ENCODE assay signal across 26 cellular contexts in the genomic region with DNA sequence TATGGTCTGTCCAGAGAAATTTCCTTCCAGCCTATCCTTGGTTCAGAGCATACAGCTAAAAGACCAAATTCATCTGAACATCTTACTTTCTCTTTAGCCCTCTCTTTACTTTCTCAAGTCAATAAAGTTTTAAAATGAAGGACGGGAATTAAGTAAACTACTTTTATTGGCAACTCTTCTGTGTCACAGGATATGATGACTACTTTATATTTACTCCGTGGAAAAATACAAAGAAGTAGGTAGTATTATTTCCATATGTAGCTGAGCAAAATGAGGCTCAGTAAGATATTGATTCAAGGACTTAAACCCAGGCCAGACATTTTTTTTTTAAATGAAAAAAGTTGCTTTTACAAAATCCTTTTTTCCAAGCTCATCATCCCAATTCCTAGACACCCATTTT.
"Had no signal": no experiment of that assay in that cellular context is flagged by ENCODE, and none has a peak within 500 bp of the region (broad histone marks: within the 10 kb centered on the region; RNA-seq: fewer than 3 reads in every experiment).

No MANE protein-coding gene starts in this region.

- H3K27me3 ChIP-seq: esophagus squamous epithelium, neutrophil, right lobe of liver, stomach, thyroid gland, vagina had no signal

- H3K27ac Mint-ChIP-seq: immature natural killer cell; natural killer cell; progenitor cell of endocrine pancreas; stimulated activated effector memory CD8-positive, alpha-beta T cell treated with anti-CD3 and anti-CD28 coated beads, Interleukin-12 subunit alpha, Interleukin-12 subunit beta, amount 100 ng/mL, for 72 hours had no signal

- H3K4me3 ChIP-seq: coronary artery, esophagus squamous epithelium, lung, right lobe of liver, smooth muscle cell, stomach, thyroid gland, vagina had no signal

- FAIRE-seq: frontal cortex, keratinocyte had no signal

- H3K9ac ChIP-seq: parathyroid adenoma had no signal

- H3K9me3 ChIP-seq: esophagus squamous epithelium, neutrophil, right lobe of liver, stomach, thyroid gland, vagina had no signal

- H3K4me2 ChIP-seq: smooth muscle cell had no signal

- H3K36me3 Mint-ChIP-seq: immature natural killer cell; natural killer cell; stimulated activated effector memory CD8-positive, alpha-beta T cell treated with anti-CD3 and anti-CD28 coated beads, Interleukin-12 subunit alpha, Interleukin-12 subunit beta, amount 100 ng/mL, for 72 hours had no signal

- H3K4me3 Mint-ChIP-seq: immature natural killer cell; natural killer cell; stimulated activated effector memory CD8-positive, alpha-beta T cell treated with anti-CD3 and anti-CD28 coated beads, Interleukin-12 subunit alpha, Interleukin-12 subunit beta, amount 100 ng/mL, for 72 hours had no signal

- H2AFZ ChIP-seq: parathyroid adenoma had no signal

- H3K27ac ChIP-seq: coronary artery, esophagus squamous epithelium, neutrophil, parathyroid adenoma, right lobe of liver, stomach, thyroid gland, vagina had no signal

- H3K27me3 Mint-ChIP-seq: progenitor cell of endocrine pancreas had no signal

- H3K36me3 ChIP-seq: esophagus squamous epithelium, neutrophil, right lobe of liver, stomach, thyroid gland, vagina had no signal

- H3K4me1 ChIP-seq: esophagus squamous epithelium, parathyroid adenoma, right lobe of liver, stomach, thyroid gland, vagina had no signal

- H3K9me3 Mint-ChIP-seq: immature natural killer cell; natural killer cell; stimulated activated effector memory CD8-positive, alpha-beta T cell treated with anti-CD3 and anti-CD28 coated beads, Interleukin-12 subunit alpha, Interleukin-12 subunit beta, amount 100 ng/mL, for 72 hours had no signal

- H3K4me1 Mint-ChIP-seq: stimulated activated effector memory CD8-positive, alpha-beta T cell treated with anti-CD3 and anti-CD28 coated beads, Interleukin-12 subunit alpha, Interleukin-12 subunit beta, amount 100 ng/mL, for 72 hours had no signal

- DNase-seq: dermis blood vessel endothelial cell; effector memory CD4-positive, alpha-beta T cell; erythroblast; esophagus squamous epithelium; hypothalamus; immature natural killer cell; mesendoderm; natural killer cell; right lobe of liver; stimulated activated CD4-positive, alpha-beta T cell treated with anti-CD3 and anti-CD28 coated beads, Interleukin-12 subunit alpha, Interleukin-12 subunit beta, amount 100 ng/mL, for 4 hours; stimulated activated CD4-positive, alpha-beta T cell treated with anti-CD3 and anti-CD28 coated beads, Interleukin-1b, Interleukin-23, amount 100 ng/mL, for 48 hours; stimulated activated CD4-positive, alpha-beta T cell treated with anti-CD3 and anti-CD28 coated beads, Interleukin-4, amount 100 ng/mL, for 1 hour; stimulated activated naive CD4-positive, alpha-beta T cell treated with Interleukin-2 at 50 U/mL for 16 hours; stomach; thyroid gland; trophoblast cell had no signal

- H3K79me2 ChIP-seq: parathyroid adenoma had no signal
